In the genomic region with DNA sequence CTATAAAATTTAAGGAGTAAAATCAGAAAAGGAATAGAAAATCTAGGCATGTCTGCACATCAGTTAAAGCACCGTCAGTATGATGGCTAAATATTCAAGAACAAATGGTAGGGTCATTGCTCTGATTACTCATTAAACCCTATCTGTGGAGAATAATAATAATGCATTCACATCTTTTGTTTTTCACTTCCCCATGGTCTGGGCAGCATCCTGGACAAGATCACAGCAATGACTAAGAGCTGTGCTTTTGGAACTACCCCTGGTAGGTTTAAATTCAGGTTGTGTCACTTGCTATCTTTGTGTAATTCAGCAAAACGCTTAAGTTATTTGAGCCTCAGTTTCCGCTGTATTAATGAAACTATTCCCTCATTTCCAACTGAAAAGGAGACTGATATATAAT, we compare ENCODE assay signal across 15 cellular contexts. TPM values are rescaled to one million over a fixed set of nuclear protein-coding genes. Genes with fewer than 3 reads are reported as not detected.
DNase-seq lines count a peak whose midpoint lies in the region; ATAC-seq and TF ChIP-seq lines count a peak whose summit lies in the region.
"Had no signal": no experiment of that assay in that cellular context is flagged by ENCODE, and none has a peak within 500 bp of the region (broad histone marks: within the 10 kb centered on the region; RNA-seq: fewer than 3 reads in every experiment).

No MANE protein-coding gene starts in this region.

- no peaks in the 10 kb centered on the region for H3K27me3 ChIP-seq in H7 (ENCODE audit: control insufficient read depth, insufficient read depth, low read length)
- H3K27me3 ChIP-seq: cardiac muscle cell, esophagus squamous epithelium, thyroid gland had no signal

- no peak overlapping the region for H3K4me3 Mint-ChIP-seq in endothelial cell (ENCODE audit: unreplicated experiment)
- H3K4me3 Mint-ChIP-seq: CD4-positive, alpha-beta T cell had no signal

- no peak overlapping the region for H3K27ac Mint-ChIP-seq in endothelial cell (ENCODE audit: unreplicated experiment)
- H3K27ac Mint-ChIP-seq: CD4-positive, alpha-beta T cell had no signal

- H3K4me3 ChIP-seq in H7 (ENCODE audit: insufficient read depth, low read depth, low read length) = no peak overlapping the region
- H3K4me3 ChIP-seq: cardiac muscle cell, esophagus squamous epithelium, thyroid gland had no signal

- H3K36me3 Mint-ChIP-seq in endothelial cell (ENCODE audit: low read depth, unreplicated experiment) = no peaks in the 10 kb centered on the region

- no peaks in the 10 kb centered on the region for H3K9me3 Mint-ChIP-seq in endothelial cell (ENCODE audit: unreplicated experiment)

- no peak for TF ChIP-seq CTCF in endothelial cell (IDR thresholded peaks at IDR 0.05; ENCODE audit: unreplicated experiment)

- H3K36me3 ChIP-seq in H7 (replicated peaks; ENCODE audit: control insufficient read depth, insufficient read depth, low read length) = no peaks in the 10 kb centered on the region
- H3K36me3 ChIP-seq: cardiac muscle cell, esophagus squamous epithelium, thyroid gland had no signal

- DNase-seq in H7 (no peak), endothelial cell (ENCODE audit: low spot score) (no peak), AML-193 (lab: John Stamatoyannopoulos, UW) (no peak), NCI-H2081 treated with DMSO at 0.1 percent for 48 hours (lab: John Stamatoyannopoulos, UW) (no peak)
- DNase-seq: CD4-positive, alpha-beta T cell; esophagus squamous epithelium; NCI-H1092; NCI-H526 treated with DMSO at 0.1 percent for 48 hours; thyroid gland had no signal

- peaks cover 3% of the 10 kb centered on the region for H3K4me1 Mint-ChIP-seq in endothelial cell (ENCODE audit: unreplicated experiment)

- peak; percentile 100 for ATAC-seq in GM18858 (IDR thresholded peaks at IDR 0.05; ENCODE audit: unreplicated experiment)
- peak; percentile 98 for ATAC-seq in GM21390 (IDR thresholded peaks at IDR 0.05; ENCODE audit: unreplicated experiment)
- ATAC-seq in HG02981 (IDR thresholded peaks at IDR 0.05; ENCODE audit: unreplicated experiment) = peak; percentile 94
- ATAC-seq in HG03575 (IDR thresholded peaks at IDR 0.05; ENCODE audit: extremely low read depth, insufficient number of reproducible peaks, low FRiP score, unreplicated experiment) = peak; percentile 91

- H3K27me3 Mint-ChIP-seq in endothelial cell (ENCODE audit: unreplicated experiment) = peaks cover 1% of the 10 kb centered on the region
- H3K27me3 Mint-ChIP-seq: CD4-positive, alpha-beta T cell had no signal

RNA-seq across cellular contexts. Expression of a gene that starts 33.1 kb away (rescaled TPM):
- not detected in 2 replicates for total RNA-seq in H7 (2014; rRNA removed; shearing (Covaris generic))
- total RNA-seq in endothelial cell (ENCODE audit: unreplicated experiment) = 0.77 TPM
- total RNA-seq: cardiac muscle cell, esophagus squamous epithelium, HT1080, thyroid gland had no signal
